1 cellular context compared by ENCODE assay signal in genomic region chr2:169476459-169476858, GRCh38.
TF ChIP-seq lines count a peak whose summit lies in the region.

No MANE protein-coding gene starts in this region.

TF ChIP-seq in HEK293, 187 proteins besides CTCF, POLR2A, EP300 and RAD21 (continues in another document):
- TF ChIP-seq ZNF513 (tag by site-specific recombination; IDR thresholded peaks at IDR 0.05) = no peak
- TF ChIP-seq SP7 (tag by site-specific recombination; IDR thresholded peaks at IDR 0.05) = peak; percentile 52; the same call in 1 of the 2 replicates
- no peak for TF ChIP-seq ZFP69B (tag by site-specific recombination; IDR thresholded peaks at IDR 0.05)
- TF ChIP-seq ZBTB7A (tag by site-specific recombination; IDR thresholded peaks at IDR 0.05; ENCODE audit: low read depth) = no peak
- no peak for TF ChIP-seq ZBTB44 (tag by site-specific recombination; IDR thresholded peaks at IDR 0.05)
- TF ChIP-seq ZNF23 (tag by site-specific recombination; IDR thresholded peaks at IDR 0.05; ENCODE audit: borderline replicate concordance) = no peak
- no peak for TF ChIP-seq HOXD13 (CRISPR knock-in tag; IDR thresholded peaks at IDR 0.05; ENCODE audit: borderline replicate concordance)
- no peak for TF ChIP-seq ZBTB21 (tag by site-specific recombination; IDR thresholded peaks at IDR 0.05)
- peak; percentile 33; the same call in 1 of the 2 replicates for TF ChIP-seq PATZ1 (tag by site-specific recombination; IDR thresholded peaks at IDR 0.05)
- no peak for TF ChIP-seq ELK4 (IDR thresholded peaks at IDR 0.05; ENCODE audit: borderline replicate concordance, low read depth, low read length)
- TF ChIP-seq ZNF791 (tag by site-specific recombination; IDR thresholded peaks at IDR 0.05) = no peak
- TF ChIP-seq ZNF184 (tag by site-specific recombination; IDR thresholded peaks at IDR 0.05) = no peak
- TF ChIP-seq ZNF248 (tag by site-specific recombination; IDR thresholded peaks at IDR 0.05) = no peak
- no peak for TF ChIP-seq ZNF785 (tag by site-specific recombination; IDR thresholded peaks at IDR 0.05)
- TF ChIP-seq ZNF138 (tag by site-specific recombination; IDR thresholded peaks at IDR 0.05; ENCODE audit: borderline replicate concordance) = no peak
- no peak for TF ChIP-seq ZNF404 (tag by site-specific recombination; IDR thresholded peaks at IDR 0.05)
- peak; percentile 50; the same call in 1 of the 2 replicates for TF ChIP-seq ZNF366 (tag by site-specific recombination; conservative IDR thresholded peaks at IDR 0.05)
- peak; percentile 59 for TF ChIP-seq OSR2 (tag by site-specific recombination; IDR thresholded peaks at IDR 0.05)
- TF ChIP-seq ZNF48 (tag by site-specific recombination; IDR thresholded peaks at IDR 0.05) = no peak
- TF ChIP-seq ZNF639 (tag by site-specific recombination; IDR thresholded peaks at IDR 0.05) = 0 out of 2 replicates have a peak, but pooled peaks have one; percentile 54
- no peak for TF ChIP-seq ZNF114 (tag by site-specific recombination; IDR thresholded peaks at IDR 0.05)
- no peak for TF ChIP-seq SCRT1 (tag by site-specific recombination; IDR thresholded peaks at IDR 0.05; ENCODE audit: borderline replicate concordance)
- no peak for TF ChIP-seq KLF16 (tag by site-specific recombination; IDR thresholded peaks at IDR 0.05)
- TF ChIP-seq ZNF629 (tag by site-specific recombination; IDR thresholded peaks at IDR 0.05) = peak; percentile 64
- no peak for TF ChIP-seq ZNF555 (tag by site-specific recombination; conservative IDR thresholded peaks at IDR 0.05)
- peak; percentile 49; the same call in 1 of the 2 replicates for TF ChIP-seq KLF8 (tag by site-specific recombination; IDR thresholded peaks at IDR 0.05)
- no peak for TF ChIP-seq SP3 (tag by site-specific recombination; IDR thresholded peaks at IDR 0.05)
- TF ChIP-seq ZNF311 (tag by site-specific recombination; IDR thresholded peaks at IDR 0.05; ENCODE audit: borderline replicate concordance) = no peak
- TF ChIP-seq ZBTB6 (tag by site-specific recombination; IDR thresholded peaks at IDR 0.05) = peak; percentile 93
- TF ChIP-seq ZNF133 (tag by site-specific recombination; IDR thresholded peaks at IDR 0.05) = no peak
- no peak for TF ChIP-seq ZBTB8A (tag by site-specific recombination; IDR thresholded peaks at IDR 0.05)
- no peak for TF ChIP-seq ZNF677 (tag by site-specific recombination; IDR thresholded peaks at IDR 0.05)
- no peak for TF ChIP-seq ZNF274 (IDR thresholded peaks at IDR 0.05; ENCODE audit: low read length)
- TF ChIP-seq ZNF274 (tag by site-specific recombination; IDR thresholded peaks at IDR 0.05; ENCODE audit: borderline replicate concordance) = no peak
- TF ChIP-seq ZNF600 (tag by site-specific recombination; IDR thresholded peaks at IDR 0.05) = no peak
- TF ChIP-seq FEZF1 (tag by site-specific recombination; IDR thresholded peaks at IDR 0.05) = no peak
- TF ChIP-seq HIC1 (tag by site-specific recombination; IDR thresholded peaks at IDR 0.05) = peak; percentile 54; the same call in 1 of the 2 replicates
- TF ChIP-seq WT1 (tag by site-specific recombination; IDR thresholded peaks at IDR 0.05) = no peak
- no peak for TF ChIP-seq ZNF792 (tag by site-specific recombination; IDR thresholded peaks at IDR 0.05)
- TF ChIP-seq PRDM10 (tag by site-specific recombination; IDR thresholded peaks at IDR 0.05) = peak; percentile 55
- TF ChIP-seq ZNF394 (tag by site-specific recombination; IDR thresholded peaks at IDR 0.05; ENCODE audit: borderline replicate concordance) = no peak
- TF ChIP-seq GLIS2 (tag by site-specific recombination; IDR thresholded peaks at IDR 0.05) = no peak
- TF ChIP-seq ZNF704 (tag by site-specific recombination; IDR thresholded peaks at IDR 0.05) = no peak
- no peak for TF ChIP-seq MYNN (tag by site-specific recombination; IDR thresholded peaks at IDR 0.05; ENCODE audit: borderline replicate concordance)
- TF ChIP-seq ZNF157 (tag by site-specific recombination; IDR thresholded peaks at IDR 0.05) = no peak
- TF ChIP-seq ZSCAN5A (tag by site-specific recombination; IDR thresholded peaks at IDR 0.05) = no peak
- no peak for TF ChIP-seq ZNF16 (tag by site-specific recombination; IDR thresholded peaks at IDR 0.05; ENCODE audit: low read depth)
